ENCODE assay signal across 8 cellular contexts in genomic region chr17:48101012-48101720, GRCh38.
DNase-seq lines count a peak whose midpoint lies in the region; ATAC-seq and TF ChIP-seq lines count a peak whose summit lies in the region.

TSS of gene CBX1 (minus strand) at chr17:48101478. CDS start at chr17:48077004, 24,474 bp downstream.

- peak within 1 kb of the TSS; percentile 88 for H3K4me3 ChIP-seq in AG10803 (ENCODE audit: low read length)

- ATAC-seq in GM19035 (IDR thresholded peaks at IDR 0.05; ENCODE audit: unreplicated experiment) (peak; percentile 88), HG03342 (IDR thresholded peaks at IDR 0.05; ENCODE audit: unreplicated experiment) (peak; percentile 82)

- TF ChIP-seq CTCF in AG10803 (conservative IDR thresholded peaks at IDR 0.05; ENCODE audit: low read length): no peak

- DNase-seq in AG10803 (ENCODE audit: low read depth): peak; percentile 93
- DNase-seq in NCI-H446 (lab: John Stamatoyannopoulos, UW): peak; percentile 74 to 94
- peak; percentile 87 for DNase-seq in activated CD4-positive, CD25-positive, alpha-beta regulatory T cell treated with anti-CD3 and anti-CD28 coated beads, Interleukin-2, amount 50 U/mL, for 16 hours (ENCODE audit: low read depth, low spot score)
- DNase-seq in central memory CD4-positive, alpha-beta T cell: peak; percentile 93
- peak; percentile 95 for DNase-seq in iris pigment epithelial cell (ENCODE audit: low read depth)
- peak; percentile 81 to 89 for DNase-seq in stimulated activated CD4-positive, alpha-beta T cell treated with anti-CD3 and anti-CD28 coated beads, Interleukin-12 subunit alpha, Interleukin-12 subunit beta, amount 100 ng/mL, for 24 hours (ENCODE audit: low read depth in 2 of 2)

Comparison
In these comparisons a context has a peak if more than half of its experiments do, and no peak if none do; other contexts are left out.
1. Peak in every context shown above with its lines: DNase-seq, ATAC-seq and H3K4me3 ChIP-seq.